In the genomic region with DNA sequence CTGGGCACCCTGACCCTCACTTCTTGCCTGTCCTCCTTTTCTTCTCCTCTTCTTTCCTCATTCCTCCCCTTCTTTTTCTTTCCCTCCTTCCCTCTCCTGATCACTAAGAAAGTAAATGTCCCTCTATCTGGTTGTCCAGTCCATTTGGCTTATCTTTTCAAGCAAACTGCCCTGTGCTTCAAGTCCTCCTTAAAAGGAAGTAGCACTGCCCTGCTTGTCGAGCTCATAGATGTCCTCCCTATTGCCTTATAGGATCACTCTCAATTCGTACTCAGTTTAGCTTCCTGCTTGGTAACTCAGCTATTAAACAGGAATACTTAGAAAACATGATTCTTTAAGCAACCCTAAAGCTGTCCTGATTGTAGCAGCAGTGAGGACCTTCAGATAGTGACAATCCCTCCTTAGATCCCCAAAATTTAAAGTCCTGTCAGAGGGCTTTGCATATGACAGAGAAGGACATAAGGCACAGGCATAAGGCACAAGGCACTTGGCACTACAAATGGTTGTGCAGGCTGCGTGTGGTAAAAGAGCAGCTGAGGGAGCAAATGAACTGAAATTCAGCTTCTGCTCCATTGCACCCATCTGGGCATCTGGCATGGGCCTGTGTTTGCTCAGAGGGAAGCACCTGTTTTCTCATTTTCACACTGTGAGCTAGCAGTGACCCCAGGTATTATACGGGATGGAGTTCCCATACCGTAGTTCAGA, we compare ENCODE assay signal across 13 cellular contexts. TPM values are rescaled to one million over a fixed set of nuclear protein-coding genes. Genes with fewer than 3 reads are reported as not detected.
DNase-seq lines count a peak whose midpoint lies in the region; ATAC-seq and TF ChIP-seq lines count a peak whose summit lies in the region.
"Had no signal": no experiment of that assay in that cellular context is flagged by ENCODE, and none has a peak within 500 bp of the region (broad histone marks: within the 10 kb centered on the region; RNA-seq: fewer than 3 reads in every experiment).

No MANE protein-coding gene starts in this region.

- no TSS peak for BruUV-seq in OCI-LY7 (replicated peaks; lab: Mats Ljungman, UMichigan)

- peak overlapping the region; percentile 53 for H3K27ac Mint-ChIP-seq in T-helper 1 cell treated with Interleukin-12 subunit alpha and Interleukin-12 subunit beta and Interleukin-4 antibody, amounts not matched to agents 30 μg/mL and 1 μg/mL, for 36 hours
- peak overlapping the region; percentile 27 for H3K27ac Mint-ChIP-seq in stimulated activated effector memory CD8-positive, alpha-beta T cell treated with anti-CD3 and anti-CD28 coated beads, Interleukin-12 subunit alpha, Interleukin-12 subunit beta, amount 100 ng/mL, for 72 hours
- no peak overlapping the region for H3K27ac Mint-ChIP-seq in chondrocyte (ENCODE audit: unreplicated experiment)
- H3K27ac Mint-ChIP-seq: nephron had no signal

- no peaks in the 10 kb centered on the region for H4K20me1 ChIP-seq in OCI-LY7 (ENCODE audit: insufficient read depth, low read length)

- H3K4me1 ChIP-seq in OCI-LY7 (ENCODE audit: insufficient read depth, low read length, poor library complexity, severe bottlenecking): peaks cover 78% of the 10 kb centered on the region

- peak overlapping the region; percentile 18 for H3K4me3 ChIP-seq in OCI-LY7 (ENCODE audit: low read depth, low read length, poor library complexity, severe bottlenecking)

- no peak overlapping the region for H3K4me3 Mint-ChIP-seq in T-helper 1 cell treated with Interleukin-12 subunit alpha and Interleukin-12 subunit beta and Interleukin-4 antibody, amounts not matched to agents 30 μg/mL and 1 μg/mL, for 36 hours
- no peak overlapping the region for H3K4me3 Mint-ChIP-seq in stimulated activated effector memory CD8-positive, alpha-beta T cell treated with anti-CD3 and anti-CD28 coated beads, Interleukin-12 subunit alpha, Interleukin-12 subunit beta, amount 100 ng/mL, for 72 hours
- H3K4me3 Mint-ChIP-seq in chondrocyte (ENCODE audit: unreplicated experiment): no peak overlapping the region
- H3K4me3 Mint-ChIP-seq: nephron had no signal

- DNase-seq in T-helper 1 cell: no peak
- DNase-seq in OCI-LY7 (ENCODE audit: low spot score): peak; percentile 94
- no peak for DNase-seq in stimulated activated effector memory CD8-positive, alpha-beta T cell treated with anti-CD3 and anti-CD28 coated beads, Interleukin-12 subunit alpha, Interleukin-12 subunit beta, amount 100 ng/mL, for 72 hours (ENCODE audit: low spot score in 2 of 2)
- no peak for DNase-seq in COLO829 (ENCODE audit: low spot score)
- DNase-seq in SKM-1 treated with dmso at 0.1 percent for 144 hours (lab: John Stamatoyannopoulos, UW; ENCODE audit: unreplicated experiment): no peak
- DNase-seq in chondrocyte (ENCODE audit: low spot score): no peak
- DNase-seq: activated CD8-positive, alpha-beta memory T cell treated with anti-CD3 and anti-CD28 coated beads for 24 hours; hippocampal formation; IMR-90 had no signal

- H3K36me3 Mint-ChIP-seq in T-helper 1 cell treated with Interleukin-12 subunit alpha and Interleukin-12 subunit beta and Interleukin-4 antibody, amounts not matched to agents 30 μg/mL and 1 μg/mL, for 36 hours (ENCODE audit: low read depth): peaks cover 40% of the 10 kb centered on the region
- peaks cover 34% of the 10 kb centered on the region for H3K36me3 Mint-ChIP-seq in stimulated activated effector memory CD8-positive, alpha-beta T cell treated with anti-CD3 and anti-CD28 coated beads, Interleukin-12 subunit alpha, Interleukin-12 subunit beta, amount 100 ng/mL, for 72 hours
- no peaks in the 10 kb centered on the region for H3K36me3 Mint-ChIP-seq in chondrocyte (ENCODE audit: low read depth)

- H3K4me2 ChIP-seq in OCI-LY7 (ENCODE audit: low read length): peak overlapping the region; percentile 59

- peak overlapping the region; percentile 86 for H3K27ac ChIP-seq in OCI-LY7 (ENCODE audit: low read depth, low read length, poor library complexity, severe bottlenecking)

- CTCF ChIA-PET in OCI-LY7 (lab: Charles Lee; ENCODE audit: unreplicated experiment): interaction anchor here (1.2 to 2.6 kb wide), 4 partner anchors 9 to 56 kb away, joined by 3 to 9 read pairs (median 5); no protein-coding TSS in a partner anchor

- intact Hi-C loops in OCI-LY7 (cut with micrococcal nuclease; ENCODE audit: unreplicated experiment): loop anchor here (1.0 to 5.0 kb wide), 4 partner anchors 26 to 123 kb away; a partner anchor contains a TSS

- H3K9me2 ChIP-seq in OCI-LY7 (ENCODE audit: insufficient read depth, low read length): no peaks in the 10 kb centered on the region

- H3K27me3 Mint-ChIP-seq in T-helper 1 cell treated with Interleukin-12 subunit alpha and Interleukin-12 subunit beta and Interleukin-4 antibody, amounts not matched to agents 30 μg/mL and 1 μg/mL, for 36 hours (ENCODE audit: low read depth): no peaks in the 10 kb centered on the region
- peaks cover 6% of the 10 kb centered on the region for H3K27me3 Mint-ChIP-seq in chondrocyte (ENCODE audit: low read depth)

- peaks cover 21% of the 10 kb centered on the region for H3K4me1 Mint-ChIP-seq in T-helper 1 cell treated with Interleukin-12 subunit alpha and Interleukin-12 subunit beta and Interleukin-4 antibody, amounts not matched to agents 30 μg/mL and 1 μg/mL, for 36 hours (ENCODE audit: low read depth)
- H3K4me1 Mint-ChIP-seq in stimulated activated effector memory CD8-positive, alpha-beta T cell treated with anti-CD3 and anti-CD28 coated beads, Interleukin-12 subunit alpha, Interleukin-12 subunit beta, amount 100 ng/mL, for 72 hours: peaks cover 31% of the 10 kb centered on the region
- no peaks in the 10 kb centered on the region for H3K4me1 Mint-ChIP-seq in chondrocyte (ENCODE audit: low read depth)
- H3K4me1 Mint-ChIP-seq: nephron had no signal

- H3K79me2 ChIP-seq in OCI-LY7 (ENCODE audit: insufficient read depth, low read depth, low read length): no peaks in the 10 kb centered on the region

- POLR2A ChIA-PET in OCI-LY7 (lab: Charles Lee): interaction anchor here (0.5 to 2.3 kb wide), 14 partner anchors 9 to 168 kb away, joined by 3 to 13 read pairs (median 5); no protein-coding TSS in a partner anchor

- no peaks in the 10 kb centered on the region for H3K9me3 Mint-ChIP-seq in T-helper 1 cell treated with Interleukin-12 subunit alpha and Interleukin-12 subunit beta and Interleukin-4 antibody, amounts not matched to agents 30 μg/mL and 1 μg/mL, for 36 hours
- no peaks in the 10 kb centered on the region for H3K9me3 Mint-ChIP-seq in stimulated activated effector memory CD8-positive, alpha-beta T cell treated with anti-CD3 and anti-CD28 coated beads, Interleukin-12 subunit alpha, Interleukin-12 subunit beta, amount 100 ng/mL, for 72 hours
- no peaks in the 10 kb centered on the region for H3K9me3 Mint-ChIP-seq in chondrocyte (ENCODE audit: low read depth)
- H3K9me3 Mint-ChIP-seq: nephron had no signal

- H3K36me3 ChIP-seq in OCI-LY7 (ENCODE audit: insufficient read depth, low read length): peaks cover 67% of the 10 kb centered on the region

- H3K9me3 ChIP-seq in OCI-LY7 (ENCODE audit: low read length): no peaks in the 10 kb centered on the region

- peak; percentile 68 for ATAC-seq in HG02759 (IDR thresholded peaks at IDR 0.05; ENCODE audit: unreplicated experiment)
- ATAC-seq in stimulated activated effector memory CD8-positive, alpha-beta T cell treated with anti-CD3 and anti-CD28 coated beads, Interleukin-12 subunit alpha, Interleukin-12 subunit beta, amount 100 ng/mL, for 72 hours: no peak

- no peak for TF ChIP-seq CTCF in OCI-LY7 (conservative IDR thresholded peaks at IDR 0.05; ENCODE audit: low read length)
- no peak for TF ChIP-seq CTCF in chondrocyte (IDR thresholded peaks at IDR 0.05)

- H2AFZ ChIP-seq in OCI-LY7 (ENCODE audit: low read length): peak overlapping the region; percentile 3; the same call in 1 of the 2 replicates

RNA-seq across cellular contexts. Expression of a gene that starts 26.1 kb away (rescaled TPM):
- total RNA-seq in OCI-LY7 (2014; rRNA removed; shearing (Covaris generic)): 39.8 and 43.0 TPM in 2 replicates
- total RNA-seq in OCI-LY7 (2022): 65.1 and 72.4 TPM in 2 replicates
- total RNA-seq in chondrocyte: not detected in 3 replicates
- total RNA-seq: A172, IMR-90 had no signal

RNA-seq across cellular contexts. Expression of a gene that starts 30.2 kb away (rescaled TPM):
- 23.3 and 23.4 TPM in 2 replicates for total RNA-seq in OCI-LY7 (2014; rRNA removed; shearing (Covaris generic))
- total RNA-seq in OCI-LY7 (2022) (22.2 and 28.8 TPM in 2 replicates), chondrocyte (not detected in 3 replicates)
- total RNA-seq: A172, IMR-90 had no signal

Comparison
In these comparisons a context has a peak if more than half of its experiments do, and no peak if none do; other contexts are left out.
1. RNA of a gene that starts 26.1 kb away (total RNA-seq): 39.8 to 72.4 TPM in OCI-LY7; not detected in chondrocyte; every median in the first group is over 10 times any median in the second.
2. RNA of a gene that starts 30.2 kb away (total RNA-seq): 22.2 to 28.8 TPM in OCI-LY7; not detected in chondrocyte; every median in the first group is over 10 times any median in the second.